2 cellular contexts compared by ENCODE assay signal in the genomic region with DNA sequence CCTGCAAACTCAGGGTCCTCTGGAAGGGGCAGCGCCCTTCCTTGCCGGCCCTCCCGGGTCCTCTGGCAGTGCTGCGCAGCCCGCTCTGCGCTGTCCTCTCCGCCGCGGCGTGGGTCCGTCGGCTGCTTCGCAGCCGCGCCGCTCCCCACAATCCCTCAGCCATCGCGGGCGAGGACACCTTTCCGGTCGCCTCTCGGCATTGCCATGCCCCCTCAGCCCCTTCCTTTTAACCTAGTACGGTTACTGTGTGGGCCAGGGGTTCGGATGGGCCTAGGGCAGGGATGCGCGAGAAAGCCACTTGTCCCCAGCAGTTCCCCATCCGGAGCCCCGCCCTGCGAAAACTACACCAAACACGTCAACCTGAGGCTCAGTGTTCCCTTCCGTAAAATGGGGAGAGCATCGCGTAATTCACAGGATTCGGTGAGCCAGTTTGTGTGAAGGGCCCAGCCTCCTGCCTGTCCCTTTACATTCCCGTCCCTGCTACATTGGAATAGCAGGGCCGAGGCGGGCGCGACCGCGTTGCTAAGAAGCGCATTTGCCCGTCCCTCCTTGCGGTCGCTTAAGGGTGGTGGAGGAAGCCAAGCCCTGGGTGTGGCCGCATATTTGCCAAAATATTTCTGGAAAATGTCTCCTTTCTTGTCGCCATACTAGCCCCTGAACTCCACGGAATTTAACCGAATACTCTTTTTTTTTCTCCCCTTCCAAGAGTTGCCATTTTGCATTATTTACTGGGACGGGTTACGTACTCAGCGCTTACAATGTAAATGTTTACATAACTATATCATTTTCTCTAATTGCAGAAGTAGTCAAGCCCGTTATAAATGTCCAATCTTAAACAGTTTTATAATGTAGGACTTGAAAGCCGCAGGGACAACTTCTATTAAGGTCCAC.
TF ChIP-seq lines count a peak whose summit lies in the region.

No MANE protein-coding gene starts in this region.

TF ChIP-seq in HEK293, 187 proteins besides CTCF, POLR2A, EP300 and RAD21 (continued from another document and continues in another):
- TF ChIP-seq, protein P1, sequence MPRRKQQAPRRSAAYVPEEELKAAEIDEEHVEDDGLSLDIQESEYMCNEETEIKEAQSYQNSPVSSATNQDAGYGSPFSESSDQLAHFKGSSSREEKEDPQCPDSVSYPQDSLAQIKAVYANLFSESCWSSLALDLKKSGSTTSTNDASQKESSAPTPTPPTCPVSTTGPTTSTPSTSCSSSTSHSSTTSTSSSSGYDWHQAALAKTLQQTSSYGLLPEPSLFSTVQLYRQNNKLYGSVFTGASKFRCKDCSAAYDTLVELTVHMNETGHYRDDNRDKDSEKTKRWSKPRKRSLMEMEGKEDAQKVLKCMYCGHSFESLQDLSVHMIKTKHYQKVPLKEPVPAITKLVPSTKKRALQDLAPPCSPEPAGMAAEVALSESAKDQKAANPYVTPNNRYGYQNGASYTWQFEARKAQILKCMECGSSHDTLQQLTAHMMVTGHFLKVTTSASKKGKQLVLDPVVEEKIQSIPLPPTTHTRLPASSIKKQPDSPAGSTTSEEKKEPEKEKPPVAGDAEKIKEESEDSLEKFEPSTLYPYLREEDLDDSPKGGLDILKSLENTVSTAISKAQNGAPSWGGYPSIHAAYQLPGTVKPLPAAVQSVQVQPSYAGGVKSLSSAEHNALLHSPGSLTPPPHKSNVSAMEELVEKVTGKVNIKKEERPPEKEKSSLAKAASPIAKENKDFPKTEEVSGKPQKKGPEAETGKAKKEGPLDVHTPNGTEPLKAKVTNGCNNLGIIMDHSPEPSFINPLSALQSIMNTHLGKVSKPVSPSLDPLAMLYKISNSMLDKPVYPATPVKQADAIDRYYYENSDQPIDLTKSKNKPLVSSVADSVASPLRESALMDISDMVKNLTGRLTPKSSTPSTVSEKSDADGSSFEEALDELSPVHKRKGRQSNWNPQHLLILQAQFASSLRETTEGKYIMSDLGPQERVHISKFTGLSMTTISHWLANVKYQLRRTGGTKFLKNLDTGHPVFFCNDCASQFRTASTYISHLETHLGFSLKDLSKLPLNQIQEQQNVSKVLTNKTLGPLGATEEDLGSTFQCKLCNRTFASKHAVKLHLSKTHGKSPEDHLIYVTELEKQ (tag by site-specific recombination; IDR thresholded peaks at IDR 0.05; ENCODE audit: borderline replicate concordance) = no peak
- TF ChIP-seq HOXC10 (CRISPR knock-in tag; IDR thresholded peaks at IDR 0.05) (no peak), ZNF239 (tag by site-specific recombination; IDR thresholded peaks at IDR 0.05) (no peak), ZNF776 (tag by site-specific recombination; IDR thresholded peaks at IDR 0.05; ENCODE audit: borderline replicate concordance) (no peak), ZNF677 (tag by site-specific recombination; IDR thresholded peaks at IDR 0.05) (0 out of 2 replicates have a peak, but pooled peaks have one; percentile 3), BCL11B (tag by site-specific recombination; IDR thresholded peaks at IDR 0.05; ENCODE audit: low read depth) (no peak), ZNF514 (tag by site-specific recombination; IDR thresholded peaks at IDR 0.05) (no peak), ZNF621 (tag by site-specific recombination; IDR thresholded peaks at IDR 0.05) (no peak), ZNF140 (tag by site-specific recombination; IDR thresholded peaks at IDR 0.05) (no peak), KLF1 (tag by site-specific recombination; IDR thresholded peaks at IDR 0.05) (peak; percentile 97), ZBTB8A (tag by site-specific recombination; IDR thresholded peaks at IDR 0.05) (0 out of 2 replicates have a peak, but pooled peaks have one; percentile 29), YY2 (tag by site-specific recombination; IDR thresholded peaks at IDR 0.05) (peak; percentile 62; the same call in 1 of the 2 replicates), ZNF2 (tag by site-specific recombination; IDR thresholded peaks at IDR 0.05) (peak; percentile 53; the same call in 1 of the 2 replicates)
- TF ChIP-seq, protein P2, sequence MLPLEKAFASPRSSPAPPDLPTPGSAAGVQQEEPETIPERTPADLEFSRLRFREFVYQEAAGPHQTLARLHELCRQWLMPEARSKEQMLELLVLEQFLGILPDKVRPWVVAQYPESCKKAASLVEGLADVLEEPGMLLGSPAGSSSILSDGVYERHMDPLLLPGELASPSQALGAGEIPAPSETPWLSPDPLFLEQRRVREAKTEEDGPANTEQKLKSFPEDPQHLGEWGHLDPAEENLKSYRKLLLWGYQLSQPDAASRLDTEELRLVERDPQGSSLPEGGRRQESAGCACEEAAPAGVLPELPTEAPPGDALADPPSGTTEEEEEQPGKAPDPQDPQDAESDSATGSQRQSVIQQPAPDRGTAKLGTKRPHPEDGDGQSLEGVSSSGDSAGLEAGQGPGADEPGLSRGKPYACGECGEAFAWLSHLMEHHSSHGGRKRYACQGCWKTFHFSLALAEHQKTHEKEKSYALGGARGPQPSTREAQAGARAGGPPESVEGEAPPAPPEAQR (tag by site-specific recombination; IDR thresholded peaks at IDR 0.05) = no peak
- TF ChIP-seq, protein P3, sequence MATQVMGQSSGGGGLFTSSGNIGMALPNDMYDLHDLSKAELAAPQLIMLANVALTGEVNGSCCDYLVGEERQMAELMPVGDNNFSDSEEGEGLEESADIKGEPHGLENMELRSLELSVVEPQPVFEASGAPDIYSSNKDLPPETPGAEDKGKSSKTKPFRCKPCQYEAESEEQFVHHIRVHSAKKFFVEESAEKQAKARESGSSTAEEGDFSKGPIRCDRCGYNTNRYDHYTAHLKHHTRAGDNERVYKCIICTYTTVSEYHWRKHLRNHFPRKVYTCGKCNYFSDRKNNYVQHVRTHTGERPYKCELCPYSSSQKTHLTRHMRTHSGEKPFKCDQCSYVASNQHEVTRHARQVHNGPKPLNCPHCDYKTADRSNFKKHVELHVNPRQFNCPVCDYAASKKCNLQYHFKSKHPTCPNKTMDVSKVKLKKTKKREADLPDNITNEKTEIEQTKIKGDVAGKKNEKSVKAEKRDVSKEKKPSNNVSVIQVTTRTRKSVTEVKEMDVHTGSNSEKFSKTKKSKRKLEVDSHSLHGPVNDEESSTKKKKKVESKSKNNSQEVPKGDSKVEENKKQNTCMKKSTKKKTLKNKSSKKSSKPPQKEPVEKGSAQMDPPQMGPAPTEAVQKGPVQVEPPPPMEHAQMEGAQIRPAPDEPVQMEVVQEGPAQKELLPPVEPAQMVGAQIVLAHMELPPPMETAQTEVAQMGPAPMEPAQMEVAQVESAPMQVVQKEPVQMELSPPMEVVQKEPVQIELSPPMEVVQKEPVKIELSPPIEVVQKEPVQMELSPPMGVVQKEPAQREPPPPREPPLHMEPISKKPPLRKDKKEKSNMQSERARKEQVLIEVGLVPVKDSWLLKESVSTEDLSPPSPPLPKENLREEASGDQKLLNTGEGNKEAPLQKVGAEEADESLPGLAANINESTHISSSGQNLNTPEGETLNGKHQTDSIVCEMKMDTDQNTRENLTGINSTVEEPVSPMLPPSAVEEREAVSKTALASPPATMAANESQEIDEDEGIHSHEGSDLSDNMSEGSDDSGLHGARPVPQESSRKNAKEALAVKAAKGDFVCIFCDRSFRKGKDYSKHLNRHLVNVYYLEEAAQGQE (tag by site-specific recombination; IDR thresholded peaks at IDR 0.05) = 0 out of 2 replicates have a peak, but pooled peaks have one; percentile 13

TF ChIP-seq in K562, 482 proteins besides CTCF, POLR2A, EP300 and RAD21 (continued from another document):
- TF ChIP-seq, protein P4, sequence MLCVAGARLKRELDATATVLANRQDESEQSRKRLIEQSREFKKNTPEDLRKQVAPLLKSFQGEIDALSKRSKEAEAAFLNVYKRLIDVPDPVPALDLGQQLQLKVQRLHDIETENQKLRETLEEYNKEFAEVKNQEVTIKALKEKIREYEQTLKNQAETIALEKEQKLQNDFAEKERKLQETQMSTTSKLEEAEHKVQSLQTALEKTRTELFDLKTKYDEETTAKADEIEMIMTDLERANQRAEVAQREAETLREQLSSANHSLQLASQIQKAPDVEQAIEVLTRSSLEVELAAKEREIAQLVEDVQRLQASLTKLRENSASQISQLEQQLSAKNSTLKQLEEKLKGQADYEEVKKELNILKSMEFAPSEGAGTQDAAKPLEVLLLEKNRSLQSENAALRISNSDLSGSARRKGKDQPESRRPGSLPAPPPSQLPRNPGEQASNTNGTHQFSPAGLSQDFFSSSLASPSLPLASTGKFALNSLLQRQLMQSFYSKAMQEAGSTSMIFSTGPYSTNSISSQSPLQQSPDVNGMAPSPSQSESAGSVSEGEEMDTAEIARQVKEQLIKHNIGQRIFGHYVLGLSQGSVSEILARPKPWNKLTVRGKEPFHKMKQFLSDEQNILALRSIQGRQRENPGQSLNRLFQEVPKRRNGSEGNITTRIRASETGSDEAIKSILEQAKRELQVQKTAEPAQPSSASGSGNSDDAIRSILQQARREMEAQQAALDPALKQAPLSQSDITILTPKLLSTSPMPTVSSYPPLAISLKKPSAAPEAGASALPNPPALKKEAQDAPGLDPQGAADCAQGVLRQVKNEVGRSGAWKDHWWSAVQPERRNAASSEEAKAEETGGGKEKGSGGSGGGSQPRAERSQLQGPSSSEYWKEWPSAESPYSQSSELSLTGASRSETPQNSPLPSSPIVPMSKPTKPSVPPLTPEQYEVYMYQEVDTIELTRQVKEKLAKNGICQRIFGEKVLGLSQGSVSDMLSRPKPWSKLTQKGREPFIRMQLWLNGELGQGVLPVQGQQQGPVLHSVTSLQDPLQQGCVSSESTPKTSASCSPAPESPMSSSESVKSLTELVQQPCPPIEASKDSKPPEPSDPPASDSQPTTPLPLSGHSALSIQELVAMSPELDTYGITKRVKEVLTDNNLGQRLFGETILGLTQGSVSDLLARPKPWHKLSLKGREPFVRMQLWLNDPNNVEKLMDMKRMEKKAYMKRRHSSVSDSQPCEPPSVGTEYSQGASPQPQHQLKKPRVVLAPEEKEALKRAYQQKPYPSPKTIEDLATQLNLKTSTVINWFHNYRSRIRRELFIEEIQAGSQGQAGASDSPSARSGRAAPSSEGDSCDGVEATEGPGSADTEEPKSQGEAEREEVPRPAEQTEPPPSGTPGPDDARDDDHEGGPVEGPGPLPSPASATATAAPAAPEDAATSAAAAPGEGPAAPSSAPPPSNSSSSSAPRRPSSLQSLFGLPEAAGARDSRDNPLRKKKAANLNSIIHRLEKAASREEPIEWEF (CRISPR knock-in tag; IDR thresholded peaks at IDR 0.05) = no peak
- TF ChIP-seq KHSRP (IDR thresholded peaks at IDR 0.05) = no peak
- TF ChIP-seq, protein P5, sequence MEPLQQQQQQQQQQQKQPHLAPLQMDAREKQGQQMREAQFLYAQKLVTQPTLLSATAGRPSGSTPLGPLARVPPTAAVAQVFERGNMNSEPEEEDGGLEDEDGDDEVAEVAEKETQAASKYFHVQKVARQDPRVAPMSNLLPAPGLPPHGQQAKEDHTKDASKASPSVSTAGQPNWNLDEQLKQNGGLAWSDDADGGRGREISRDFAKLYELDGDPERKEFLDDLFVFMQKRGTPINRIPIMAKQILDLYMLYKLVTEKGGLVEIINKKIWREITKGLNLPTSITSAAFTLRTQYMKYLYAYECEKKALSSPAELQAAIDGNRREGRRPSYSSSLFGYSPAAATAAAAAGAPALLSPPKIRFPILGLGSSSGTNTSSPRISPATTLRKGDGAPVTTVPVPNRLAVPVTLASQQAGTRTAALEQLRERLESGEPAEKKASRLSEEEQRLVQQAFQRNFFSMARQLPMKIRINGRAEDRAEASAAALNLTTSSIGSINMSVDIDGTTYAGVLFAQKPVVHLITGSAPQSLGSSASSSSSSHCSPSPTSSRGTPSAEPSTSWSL (CRISPR knock-in tag; IDR thresholded peaks at IDR 0.05; ENCODE audit: borderline replicate concordance) = no peak
- TF ChIP-seq, protein P6, sequence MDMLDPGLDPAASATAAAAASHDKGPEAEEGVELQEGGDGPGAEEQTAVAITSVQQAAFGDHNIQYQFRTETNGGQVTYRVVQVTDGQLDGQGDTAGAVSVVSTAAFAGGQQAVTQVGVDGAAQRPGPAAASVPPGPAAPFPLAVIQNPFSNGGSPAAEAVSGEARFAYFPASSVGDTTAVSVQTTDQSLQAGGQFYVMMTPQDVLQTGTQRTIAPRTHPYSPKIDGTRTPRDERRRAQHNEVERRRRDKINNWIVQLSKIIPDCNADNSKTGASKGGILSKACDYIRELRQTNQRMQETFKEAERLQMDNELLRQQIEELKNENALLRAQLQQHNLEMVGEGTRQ (CRISPR knock-in tag; IDR thresholded peaks at IDR 0.05) = no peak
- TF ChIP-seq SMARCA5 (IDR thresholded peaks at IDR 0.05) = peak; percentile 90
- TF ChIP-seq MCM7 (IDR thresholded peaks at IDR 0.05) = no peak
- no peak for TF ChIP-seq SAFB2 (IDR thresholded peaks at IDR 0.05; ENCODE audit: borderline replicate concordance, low read depth, low read length, severe bottlenecking)
- peak; percentile 91 to 93 for TF ChIP-seq KDM1A (IDR thresholded peaks at IDR 0.05)
- 0 out of 2 replicates have a peak, but pooled peaks have one; percentile 8 for TF ChIP-seq RBM14 (IDR thresholded peaks at IDR 0.05; ENCODE audit: borderline replicate concordance, insufficient read depth, low read depth, low read length)
- TF ChIP-seq ADNP (tag; IDR thresholded peaks at IDR 0.05) = peak; percentile 73
- TF ChIP-seq CHCHD3 (CRISPR knock-in tag; IDR thresholded peaks at IDR 0.05) = no peak
- TF ChIP-seq, protein P7, sequence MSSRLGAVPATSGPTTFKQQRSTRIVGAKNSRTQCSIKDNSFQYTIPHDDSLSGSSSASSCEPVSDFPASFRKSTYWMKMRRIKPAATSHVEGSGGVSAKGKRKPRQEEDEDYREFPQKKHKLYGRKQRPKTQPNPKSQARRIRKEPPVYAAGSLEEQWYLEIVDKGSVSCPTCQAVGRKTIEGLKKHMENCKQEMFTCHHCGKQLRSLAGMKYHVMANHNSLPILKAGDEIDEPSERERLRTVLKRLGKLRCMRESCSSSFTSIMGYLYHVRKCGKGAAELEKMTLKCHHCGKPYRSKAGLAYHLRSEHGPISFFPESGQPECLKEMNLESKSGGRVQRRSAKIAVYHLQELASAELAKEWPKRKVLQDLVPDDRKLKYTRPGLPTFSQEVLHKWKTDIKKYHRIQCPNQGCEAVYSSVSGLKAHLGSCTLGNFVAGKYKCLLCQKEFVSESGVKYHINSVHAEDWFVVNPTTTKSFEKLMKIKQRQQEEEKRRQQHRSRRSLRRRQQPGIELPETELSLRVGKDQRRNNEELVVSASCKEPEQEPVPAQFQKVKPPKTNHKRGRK (tag; IDR thresholded peaks at IDR 0.05) = peak; percentile 88
- no peak for TF ChIP-seq NR2C2 (CRISPR knock-in tag; IDR thresholded peaks at IDR 0.05)
- no peak for TF ChIP-seq NR2C2 (tag; IDR thresholded peaks at IDR 0.05)
- peak; percentile 43 to 72; a peak in 2 of 4 replicates for TF ChIP-seq RCOR1 (IDR thresholded peaks at IDR 0.05; ENCODE audit: borderline replicate concordance in 1 of 2, low read depth in 2 of 2, low read length in 2 of 2)
- TF ChIP-seq ZNF584 (CRISPR knock-in tag; IDR thresholded peaks at IDR 0.05; ENCODE audit: low read depth) = no peak
- TF ChIP-seq RBBP5 (IDR thresholded peaks at IDR 0.05; ENCODE audit: borderline replicate concordance, insufficient read depth, low read length, poor library complexity, severe bottlenecking) = no peak
- no peak for TF ChIP-seq ILK (tag; IDR thresholded peaks at IDR 0.05; ENCODE audit: borderline replicate concordance, low read depth)
- no peak for TF ChIP-seq MTF1 (CRISPR knock-in tag; IDR thresholded peaks at IDR 0.05; ENCODE audit: borderline replicate concordance)
- TF ChIP-seq LEF1 (IDR thresholded peaks at IDR 0.05) = 0 out of 2 replicates have a peak, but pooled peaks have one; percentile 33
- no peak for TF ChIP-seq HOXB6 (CRISPR knock-in tag; IDR thresholded peaks at IDR 0.05; ENCODE audit: borderline replicate concordance)
- no peak for TF ChIP-seq THRAP3 (IDR thresholded peaks at IDR 0.05; ENCODE audit: borderline replicate concordance)
- TF ChIP-seq COPS2 (conservative IDR thresholded peaks at IDR 0.05) = no peak
